ENCODE assay signal across 14 cellular contexts in the genomic region with DNA sequence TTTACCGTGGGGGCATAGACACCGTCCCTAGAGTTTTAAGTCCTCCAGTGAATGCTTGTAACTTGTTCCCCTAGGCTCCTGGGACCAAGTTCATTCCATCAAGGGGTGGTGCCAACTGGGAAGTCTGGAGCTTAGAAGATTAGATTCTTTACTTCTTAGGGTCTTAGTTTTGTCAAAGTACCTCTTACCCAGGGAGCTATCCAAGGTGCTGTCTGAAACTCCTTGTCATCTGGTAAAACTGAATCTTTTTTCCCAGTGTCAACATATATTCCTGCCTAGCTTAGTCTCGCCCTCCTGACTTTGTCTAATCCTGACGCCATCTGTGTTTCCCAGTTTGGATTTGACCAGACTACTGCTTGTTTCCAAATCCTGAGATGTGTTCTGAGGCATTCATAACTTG. TPM values are rescaled to one million over a fixed set of nuclear protein-coding genes. Genes with fewer than 3 reads are reported as not detected.
DNase-seq lines count a peak whose midpoint lies in the region; ATAC-seq, FAIRE-seq and TF ChIP-seq lines count a peak whose summit lies in the region.
"Had no signal": no experiment of that assay in that cellular context is flagged by ENCODE, and none has a peak within 500 bp of the region (broad histone marks: within the 10 kb centered on the region; RNA-seq: fewer than 3 reads in every experiment).

No MANE protein-coding gene starts in this region.

- no peak overlapping the region for H3K4me3 Mint-ChIP-seq in stimulated activated naive CD8-positive, alpha-beta T cell treated with anti-CD3 and anti-CD28 coated beads, Interleukin-15, amount 100 ng/mL, for 72 hours
- H3K4me3 Mint-ChIP-seq: activated CD4-positive, alpha-beta memory T cell treated with anti-CD3 and anti-CD28 coated beads, Interleukin-2, amount 10 ng/mL, durations not matched to agents 7 days and 5 days; CD8-positive, alpha-beta T cell had no signal

- in situ Hi-C loops in K562 (cut with MboI) = no loop called here

- H3K4me3 ChIP-seq in NB4 (ENCODE audit: low read depth, low read length) = no peak overlapping the region
- H3K4me3 ChIP-seq in K562 = no peak overlapping the region

- H3K4me2 ChIP-seq in K562 (ENCODE audit: insufficient read depth, low read length) = no peak overlapping the region

- H3K79me2 ChIP-seq in K562 (ENCODE audit: control insufficient read depth, insufficient read depth, low read length) = no peaks in the 10 kb centered on the region

- H3K4me1 Mint-ChIP-seq in stimulated activated naive CD8-positive, alpha-beta T cell treated with anti-CD3 and anti-CD28 coated beads, Interleukin-15, amount 100 ng/mL, for 72 hours = peaks cover 6% of the 10 kb centered on the region
- H3K4me1 Mint-ChIP-seq: activated CD4-positive, alpha-beta memory T cell treated with anti-CD3 and anti-CD28 coated beads, Interleukin-2, amount 10 ng/mL, durations not matched to agents 7 days and 5 days had no signal

- CTCF ChIA-PET in K562 (lab: Yijun Ruan, JAX; ENCODE audit: low intra/inter-chr PET ratio) = no interaction called here

- no peak for TF ChIP-seq POLR2A in NB4 (IDR thresholded peaks at IDR 0.05; ENCODE audit: extremely low read depth, insufficient read length)
- no peak for TF ChIP-seq POLR2A in K562 (conservative IDR thresholded peaks at IDR 0.05)

- no peak overlapping the region for H3K9ac ChIP-seq in K562 (ENCODE audit: insufficient read depth in 1 of 2, low read depth in 2 of 2, low read length in 2 of 2)

- no peaks in the 10 kb centered on the region for H3K9me1 ChIP-seq in K562 (ENCODE audit: control insufficient read depth, insufficient read depth, low read length)

- DNase-seq in Daoy (ENCODE audit: low read depth) (peak; percentile 22), NB4 (ENCODE audit: low read depth) (peak; percentile 4), K562 (ENCODE audit: extremely low read depth in 1 of 4, low spot score in 3 of 4) (no peak), lung microvascular endothelial cell (ENCODE audit: low read depth in 2 of 2) (peak; percentile 3 to 62)
- DNase-seq in stimulated activated naive CD8-positive, alpha-beta T cell treated with anti-CD3 and anti-CD28 coated beads, Interleukin-15, amount 100 ng/mL, for 72 hours = no peak
- no peak for DNase-seq in stimulated activated CD8-positive, alpha-beta memory T cell treated with anti-CD3 and anti-CD28 coated beads, Interleukin-4, amount 100 ng/mL, for 48 hours
- DNase-seq in activated effector memory CD4-positive, alpha-beta T cell treated with Interleukin-2 at 50 U/mL for 16 hours = no peak
- DNase-seq: activated CD4-positive, alpha-beta memory T cell treated with anti-CD3 and anti-CD28 coated beads, Interleukin-2, amount 10 ng/mL, durations not matched to agents 7 days and 5 days; activated naive CD4-positive, alpha-beta T cell treated with Interleukin-2 at 50 U/mL for 16 hours; CD8-positive, alpha-beta T cell; hypothalamus; NCI-H1092; NCI-H774 had no signal

- 0% methylated on average over 4 of the region's 4 CpGs for WGBS in K562 (ENCODE audit: insufficient coverage, low coverage, missing lambda C conversion rate)

- H3K27me3 ChIP-seq in K562 (ENCODE audit: control insufficient read depth in 2 of 2, insufficient read depth in 2 of 2, low read length in 2 of 2) = no peaks in the 10 kb centered on the region

- intact Hi-C loops in K562 (cut with micrococcal nuclease) = no loop called here

- peaks cover 39% of the 10 kb centered on the region for H3K27me3 Mint-ChIP-seq in stimulated activated naive CD8-positive, alpha-beta T cell treated with anti-CD3 and anti-CD28 coated beads, Interleukin-15, amount 100 ng/mL, for 72 hours

- TF ChIP-seq RAD21 in K562 (CRISPR knock-in tag; conservative IDR thresholded peaks at IDR 0.05 in 1 of 2, IDR thresholded peaks at IDR 0.05 in 1 of 2) = no peak

- POLR2A ChIA-PET in K562 (lab: Yijun Ruan, JAX) = interaction anchor here (0.8 kb wide), 1 partner anchor 340 kb away, joined by 4 read pairs; no protein-coding TSS in a partner anchor

- ATAC-seq in K562 (no peak), HG03095 (IDR thresholded peaks at IDR 0.05; ENCODE audit: unreplicated experiment) (no peak)
- no peak for ATAC-seq in stimulated activated naive CD8-positive, alpha-beta T cell treated with anti-CD3 and anti-CD28 coated beads, Interleukin-15, amount 100 ng/mL, for 72 hours
- ATAC-seq: CD8-positive, alpha-beta T cell had no signal

- FAIRE-seq in K562 (lab: Jason Lieb, UNC) = no peak

- no peaks in the 10 kb centered on the region for H3K4me1 ChIP-seq in K562 (replicated peaks in 1 of 2; ENCODE audit: control insufficient read depth in 2 of 2, insufficient read depth in 2 of 2, low read length in 2 of 2)

- no peaks in the 10 kb centered on the region for H3K9me3 ChIP-seq in K562 (replicated peaks; ENCODE audit: control insufficient read depth, insufficient read depth, low read depth, low read length)

- no peaks in the 10 kb centered on the region for H3K9me3 Mint-ChIP-seq in stimulated activated naive CD8-positive, alpha-beta T cell treated with anti-CD3 and anti-CD28 coated beads, Interleukin-15, amount 100 ng/mL, for 72 hours
- H3K9me3 Mint-ChIP-seq: activated CD4-positive, alpha-beta memory T cell treated with anti-CD3 and anti-CD28 coated beads, Interleukin-2, amount 10 ng/mL, durations not matched to agents 7 days and 5 days; CD8-positive, alpha-beta T cell had no signal

- TF ChIP-seq EP300 in K562 (IDR thresholded peaks at IDR 0.05; ENCODE audit: low read length) = no peak

- BruUV-seq in K562 (replicated peaks; lab: Mats Ljungman, UMichigan) = no TSS peak

- no peaks in the 10 kb centered on the region for H4K20me1 ChIP-seq in K562 (replicated peaks; ENCODE audit: control insufficient read depth, insufficient read depth, low read length)

- no peaks in the 10 kb centered on the region for H3K36me3 ChIP-seq in K562 (ENCODE audit: control insufficient read depth, insufficient read depth, low read length)

- H3K27ac ChIP-seq in K562 (ENCODE audit: extremely low read depth, low read depth, low read length) = no peak overlapping the region

- TF ChIP-seq CTCF in NB4 (IDR thresholded peaks at IDR 0.05; ENCODE audit: low read depth, low read length) (no peak), K562 (IDR thresholded peaks at IDR 0.05 in 2 of 3, conservative IDR thresholded peaks at IDR 0.05 in 1 of 3; ENCODE audit: insufficient read depth in 2 of 3, low read depth in 1 of 3, low read length in 3 of 3) (no peak)

- H2AFZ ChIP-seq in K562 (ENCODE audit: low read depth, low read length) = no peak overlapping the region

- H3K27ac Mint-ChIP-seq in stimulated activated naive CD8-positive, alpha-beta T cell treated with anti-CD3 and anti-CD28 coated beads, Interleukin-15, amount 100 ng/mL, for 72 hours = no peak overlapping the region
- H3K27ac Mint-ChIP-seq: activated CD4-positive, alpha-beta memory T cell treated with anti-CD3 and anti-CD28 coated beads, Interleukin-2, amount 10 ng/mL, durations not matched to agents 7 days and 5 days; CD8-positive, alpha-beta T cell had no signal

TF ChIP-seq in K562, 482 proteins besides CTCF, POLR2A, EP300 and RAD21 (continues in another document):
- TF ChIP-seq JUNB (CRISPR knock-in tag; conservative IDR thresholded peaks at IDR 0.05) (no peak), ZBTB7A (IDR thresholded peaks at IDR 0.05; ENCODE audit: borderline replicate concordance, control insufficient read depth, low read depth, low read length) (no peak), NFRKB (IDR thresholded peaks at IDR 0.05; ENCODE audit: low read depth) (no peak), MTA2 (IDR thresholded peaks at IDR 0.05; ENCODE audit: low read depth) (no peak), SLC30A9 (CRISPR knock-in tag; IDR thresholded peaks at IDR 0.05) (no peak), JUN (IDR thresholded peaks at IDR 0.05; ENCODE audit: borderline replicate concordance, low read depth, low read length) (no peak), JUN (CRISPR knock-in tag; IDR thresholded peaks at IDR 0.05; ENCODE audit: borderline replicate concordance) (no peak), ZNF347 (CRISPR knock-in tag; IDR thresholded peaks at IDR 0.05; ENCODE audit: low read depth) (no peak)

RNA-seq across cellular contexts. Expression of a gene that starts 41.6 kb away (rescaled TPM):
- 0.30 and 2.2 TPM in 2 replicates for total RNA-seq in Daoy (2014; rRNA removed; shearing (Covaris generic))
- total RNA-seq in K562 (2011; cell fraction: chromatin; rRNA removed; ENCODE audit: low replicate concordance) = not detected in 2 replicates
- not detected in 2 replicates for total RNA-seq in K562 (2011; cell fraction: nucleolus; rRNA removed)
- total RNA-seq in K562 (2011; cell fraction: nucleoplasm; rRNA removed) = not detected in 2 replicates
- total RNA-seq in K562 (2014; rRNA removed) (not detected in 2 replicates), K562 (2014; rRNA removed; fragmentation: Illumina TruSeq; extraction: Trizol) (not detected in 2 replicates), K562 (2015; rRNA removed; fragmentation: Illumina TruSeq; extraction: Trizol) (not detected in 2 replicates), K562 (2021) (not detected in 2 replicates), lung microvascular endothelial cell (0.79 and 2.6 TPM in 2 replicates)
- polyA plus RNA-seq in K562 (2011; rRNA removed) (0.01 TPM in 1 of 2 replicates, not detected in the other), K562 (2014; fragmentation: Illumina TruSeq; extraction: Trizol) (not detected in 2 replicates), K562 (2014; fragmentation: Nextera tagmentation; extraction: Ambion mirVana) (under 1 TPM in 1 of 2 experiments, not detected in 1; 0.03 TPM), K562 (2014; rRNA removed) (not detected in 2 replicates)
- not detected in 2 replicates for polyA plus RNA-seq in K562 (2011; cell fraction: cytosol; rRNA removed)
- polyA plus RNA-seq in K562 (2011; cell fraction: nucleus; rRNA removed) = not detected in 2 replicates
- not detected in 2 replicates for polyA plus RNA-seq in K562 (2012)
- not detected in 2 replicates for polyA minus RNA-seq in K562 (2011; rRNA and poly(A)+ RNA removed)
- polyA minus RNA-seq in K562 (2011; cell fraction: cytosol; rRNA and poly(A)+ RNA removed) = not detected in 2 replicates
- polyA minus RNA-seq in K562 (2011; cell fraction: nucleus; rRNA and poly(A)+ RNA removed) = not detected in 2 replicates
- total RNA-seq: CD8-positive, alpha-beta T cell had no signal

Comparison
In these comparisons a context has a peak if more than half of its experiments do, and no peak if none do; other contexts are left out.
1. DNase-seq: peak in Daoy (single experiment), NB4 (single experiment) and lung microvascular endothelial cell (2 of 2); none in K562 (0 of 4), stimulated activated naive CD8-positive, alpha-beta T cell treated with anti-CD3 and anti-CD28 coated beads, Interleukin-15, amount 100 ng/mL, for 72 hours (0 of 2), stimulated activated CD8-positive, alpha-beta memory T cell treated with anti-CD3 and anti-CD28 coated beads, Interleukin-4, amount 100 ng/mL, for 48 hours (single experiment) and activated effector memory CD4-positive, alpha-beta T cell treated with Interleukin-2 at 50 U/mL for 16 hours (single experiment).